In genomic region chr5:78758169-78758839, GRCh38 we compare ENCODE assay signal across 1 cellular context.
TF ChIP-seq lines count a peak whose summit lies in the region.

No MANE protein-coding gene starts in this region.

TF ChIP-seq in HepG2, 621 proteins besides CTCF, POLR2A, EP300 and RAD21 (continued from another document and continues in another):
- TF ChIP-seq ZNF614 (CRISPR knock-in tag; IDR thresholded peaks at IDR 0.05; ENCODE audit: borderline replicate concordance) (no peak), REXO4 (CRISPR knock-in tag; IDR thresholded peaks at IDR 0.05; ENCODE audit: borderline replicate concordance) (no peak), ZNF781 (CRISPR knock-in tag; IDR thresholded peaks at IDR 0.05; ENCODE audit: borderline replicate concordance, not compliant biosample characterization) (no peak), ZBTB1 (CRISPR knock-in tag; IDR thresholded peaks at IDR 0.05; ENCODE audit: borderline replicate concordance) (no peak), ZSCAN9 (CRISPR knock-in tag; IDR thresholded peaks at IDR 0.05; ENCODE audit: borderline replicate concordance) (no peak), DNMT3B (CRISPR knock-in tag; conservative IDR thresholded peaks at IDR 0.05) (no peak), PCBP2 (optimal IDR thresholded peaks at IDR 0.05; ENCODE audit: low read depth, low read length, poor library complexity, severe bottlenecking) (no peak), ZNF891 (CRISPR knock-in tag; IDR thresholded peaks at IDR 0.05) (no peak), ATF7-NPFF (CRISPR knock-in tag; IDR thresholded peaks at IDR 0.05; ENCODE audit: low read depth) (no peak), WIZ (CRISPR knock-in tag; IDR thresholded peaks at IDR 0.05) (no peak), GPBP1L1 (CRISPR knock-in tag; IDR thresholded peaks at IDR 0.05) (no peak), NFYC (CRISPR knock-in tag; IDR thresholded peaks at IDR 0.05) (no peak), MAX (IDR thresholded peaks at IDR 0.05) (no peak), ZNF709 (CRISPR knock-in tag; IDR thresholded peaks at IDR 0.05) (no peak), ARNTL (CRISPR knock-in tag; IDR thresholded peaks at IDR 0.05) (no peak), ARID3A (IDR thresholded peaks at IDR 0.05; ENCODE audit: low read depth, low read length) (no peak), ZNF503 (CRISPR knock-in tag; IDR thresholded peaks at IDR 0.05) (peak; percentile 84), HMGXB4 (CRISPR knock-in tag; IDR thresholded peaks at IDR 0.05; ENCODE audit: borderline replicate concordance in 1 of 2, low read depth in 1 of 2) (no peak), CEBPG (CRISPR knock-in tag; IDR thresholded peaks at IDR 0.05) (no peak; the same call in 1 of the 2 replicates), AKAP8 (CRISPR knock-in tag; IDR thresholded peaks at IDR 0.05) (no peak), ZBTB14 (CRISPR knock-in tag; IDR thresholded peaks at IDR 0.05) (no peak), ZNF281 (CRISPR knock-in tag; IDR thresholded peaks at IDR 0.05; ENCODE audit: borderline replicate concordance) (0 out of 2 replicates have a peak, but pooled peaks have one; percentile 6), MIER3 (CRISPR knock-in tag; IDR thresholded peaks at IDR 0.05; ENCODE audit: borderline replicate concordance) (no peak; the same call in 1 of the 2 replicates), PREB (CRISPR knock-in tag; IDR thresholded peaks at IDR 0.05) (no peak), XRCC5 (optimal IDR thresholded peaks at IDR 0.05; ENCODE audit: low read length) (no peak), ZNF274 (CRISPR knock-in tag; IDR thresholded peaks at IDR 0.05) (no peak), CBX1 (IDR thresholded peaks at IDR 0.05; ENCODE audit: low read depth) (no peak), ZNF75D (CRISPR knock-in tag; IDR thresholded peaks at IDR 0.05; ENCODE audit: borderline replicate concordance) (no peak), PAXIP1 (CRISPR knock-in tag; conservative IDR thresholded peaks at IDR 0.05) (peak; percentile 90), ZNF543 (CRISPR knock-in tag; IDR thresholded peaks at IDR 0.05) (no peak), POLR2AphosphoS2 (IDR thresholded peaks at IDR 0.05; ENCODE audit: low read depth, low read length) (no peak), ZNF12 (CRISPR knock-in tag; IDR thresholded peaks at IDR 0.05) (no peak; the same call in 1 of the 2 replicates), ZSCAN12 (CRISPR knock-in tag; IDR thresholded peaks at IDR 0.05) (no peak), GTF3A (CRISPR knock-in tag; conservative IDR thresholded peaks at IDR 0.05) (no peak), HIC2 (CRISPR knock-in tag; IDR thresholded peaks at IDR 0.05; ENCODE audit: low read depth) (no peak), YEATS2 (CRISPR knock-in tag; IDR thresholded peaks at IDR 0.05; ENCODE audit: borderline replicate concordance) (no peak), MED13 (CRISPR knock-in tag; IDR thresholded peaks at IDR 0.05) (0 out of 2 replicates have a peak, but pooled peaks have one; percentile 27), ZNF878 (CRISPR knock-in tag; IDR thresholded peaks at IDR 0.05) (no peak), SIX1 (CRISPR knock-in tag; IDR thresholded peaks at IDR 0.05; ENCODE audit: borderline replicate concordance) (no peak), ONECUT2 (CRISPR knock-in tag; IDR thresholded peaks at IDR 0.05) (no peak), ZFP36L1 (CRISPR knock-in tag; IDR thresholded peaks at IDR 0.05) (no peak), ZNF816 (CRISPR knock-in tag; IDR thresholded peaks at IDR 0.05; ENCODE audit: borderline replicate concordance) (no peak)
